Comparison of ENCODE assay signal across 1 cellular context in genomic region chr2:73283545-73284295, GRCh38.
A peak's percentile ranks its signal among the peaks of the same experiment; 100 is the strongest.
TF ChIP-seq lines count a peak whose summit lies in the region.

No MANE protein-coding gene starts in this region.

TF ChIP-seq in HepG2, 621 proteins besides CTCF, POLR2A, EP300 and RAD21 (continued from another document and continues in another):
- TF ChIP-seq USF2 (IDR thresholded peaks at IDR 0.05; ENCODE audit: low read depth, low read length) (no peak), USF2 (CRISPR knock-in tag; IDR thresholded peaks at IDR 0.05; ENCODE audit: borderline replicate concordance) (no peak; the same call in 1 of the 2 replicates), MYC (CRISPR knock-in tag; IDR thresholded peaks at IDR 0.05; ENCODE audit: borderline replicate concordance) (peak; percentile 75), U2AF1 (optimal IDR thresholded peaks at IDR 0.05; ENCODE audit: low read depth, low read length) (no peak), CENPX (CRISPR knock-in tag; IDR thresholded peaks at IDR 0.05) (no peak), FOXJ3 (CRISPR knock-in tag; IDR thresholded peaks at IDR 0.05; ENCODE audit: borderline replicate concordance) (no peak), ZFP91 (CRISPR knock-in tag; IDR thresholded peaks at IDR 0.05; ENCODE audit: borderline replicate concordance) (no peak), MLLT10 (CRISPR knock-in tag; IDR thresholded peaks at IDR 0.05) (no peak), ZBTB25 (CRISPR knock-in tag; IDR thresholded peaks at IDR 0.05) (no peak), MXD4 (CRISPR knock-in tag; IDR thresholded peaks at IDR 0.05) (no peak; the same call in 1 of the 2 replicates), FOXK2 (IDR thresholded peaks at IDR 0.05) (no peak), ZNF646 (CRISPR knock-in tag; IDR thresholded peaks at IDR 0.05) (peak; percentile 75), ZC3H13 (CRISPR knock-in tag; IDR thresholded peaks at IDR 0.05) (no peak), PITX1 (CRISPR knock-in tag; IDR thresholded peaks at IDR 0.05) (no peak), ZC3H4 (CRISPR knock-in tag; IDR thresholded peaks at IDR 0.05; ENCODE audit: borderline replicate concordance) (no peak), SOX6 (IDR thresholded peaks at IDR 0.05) (no peak), SOX6 (CRISPR knock-in tag; IDR thresholded peaks at IDR 0.05) (no peak), MEF2D (CRISPR knock-in tag; IDR thresholded peaks at IDR 0.05) (no peak), ZNF224 (CRISPR knock-in tag; IDR thresholded peaks at IDR 0.05) (0 out of 2 replicates have a peak, but pooled peaks have one; percentile 43), ZNF546 (CRISPR knock-in tag; conservative IDR thresholded peaks at IDR 0.05) (no peak; the same call in 1 of the 2 replicates), NONO (IDR thresholded peaks at IDR 0.05) (no peak), NONO (CRISPR knock-in tag; conservative IDR thresholded peaks at IDR 0.05) (no peak), ZIK1 (CRISPR knock-in tag; IDR thresholded peaks at IDR 0.05; ENCODE audit: borderline replicate concordance, low read depth) (no peak; the same call in 1 of the 2 replicates), SCMH1 (CRISPR knock-in tag; IDR thresholded peaks at IDR 0.05; ENCODE audit: borderline replicate concordance) (no peak), ESRRA (CRISPR knock-in tag; IDR thresholded peaks at IDR 0.05; ENCODE audit: low read depth) (no peak), ZBTB43 (CRISPR knock-in tag; conservative IDR thresholded peaks at IDR 0.05) (peak; percentile 53; the same call in 1 of the 2 replicates), YY1 (IDR thresholded peaks at IDR 0.05; ENCODE audit: insufficient read depth, insufficient replicate concordance, low read depth, low read length) (no peak), ZNF281 (CRISPR knock-in tag; IDR thresholded peaks at IDR 0.05; ENCODE audit: borderline replicate concordance) (peak; percentile 83), ARNTL (CRISPR knock-in tag; IDR thresholded peaks at IDR 0.05) (no peak), ZNF234 (CRISPR knock-in tag; conservative IDR thresholded peaks at IDR 0.05) (no peak), ZNF891 (CRISPR knock-in tag; IDR thresholded peaks at IDR 0.05) (peak; percentile 93; the same call in 1 of the 2 replicates), ZBTB8A (CRISPR knock-in tag; IDR thresholded peaks at IDR 0.05; ENCODE audit: borderline replicate concordance, low read depth) (no peak), ZNF367 (CRISPR knock-in tag; IDR thresholded peaks at IDR 0.05; ENCODE audit: borderline replicate concordance) (no peak), MAZ (IDR thresholded peaks at IDR 0.05; ENCODE audit: borderline replicate concordance, low read depth, low read length) (no peak; the same call in 1 of the 2 replicates), MAZ (CRISPR knock-in tag; IDR thresholded peaks at IDR 0.05; ENCODE audit: low read depth) (no peak), ZNF607 (CRISPR knock-in tag; IDR thresholded peaks at IDR 0.05; ENCODE audit: borderline replicate concordance) (no peak), KAT2B (IDR thresholded peaks at IDR 0.05; ENCODE audit: borderline replicate concordance, low read depth, low read length) (no peak), TP53 (CRISPR knock-in tag; conservative IDR thresholded peaks at IDR 0.05) (no peak), ZNF10 (CRISPR knock-in tag; IDR thresholded peaks at IDR 0.05; ENCODE audit: borderline replicate concordance, low read depth) (no peak), ZNF572 (CRISPR knock-in tag; IDR thresholded peaks at IDR 0.05) (no peak), POLR2AphosphoS2 (IDR thresholded peaks at IDR 0.05; ENCODE audit: low read depth, low read length) (no peak), MLXIP (CRISPR knock-in tag; IDR thresholded peaks at IDR 0.05; ENCODE audit: borderline replicate concordance) (no peak)
